Comparison of ENCODE assay signal across 8 cellular contexts in the genomic region with DNA sequence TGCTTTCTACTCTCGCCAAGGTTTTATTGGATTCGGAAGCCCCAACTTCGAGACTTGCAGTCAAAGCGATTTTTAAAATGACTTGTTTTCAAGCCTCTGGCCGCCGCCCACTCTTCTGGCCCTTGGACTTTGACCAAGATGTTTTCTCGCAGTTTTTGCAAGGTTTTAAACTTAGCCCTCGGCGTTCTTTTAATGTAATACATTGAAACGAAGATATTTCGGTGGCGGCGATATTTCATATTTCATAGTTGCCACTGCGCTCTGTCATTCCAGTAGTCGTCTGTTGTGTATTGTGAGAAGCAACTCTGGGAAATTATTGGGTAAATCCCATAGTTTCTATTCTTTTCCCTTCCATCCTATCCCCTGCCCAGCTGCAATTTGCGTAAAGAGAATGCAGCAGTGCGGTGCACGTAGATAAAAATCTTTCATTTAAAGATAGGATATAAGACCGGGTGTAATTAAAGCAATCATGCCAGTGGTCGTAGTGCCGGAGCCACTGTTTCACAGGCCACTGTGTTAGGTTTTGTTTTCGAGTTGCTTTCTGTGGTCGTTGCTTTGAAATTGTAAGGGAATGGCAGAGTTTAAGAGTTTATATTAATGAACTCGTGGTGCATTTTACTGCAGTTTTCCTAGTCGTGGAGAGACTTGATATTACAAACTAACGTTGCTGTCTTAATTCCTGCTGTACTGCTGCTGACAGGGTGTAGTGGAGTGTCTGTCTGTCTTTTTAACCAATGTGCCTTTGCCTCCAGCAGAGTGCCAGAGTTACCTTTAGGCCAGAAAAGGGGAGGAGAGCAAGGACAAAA. TPM values are rescaled to one million over a fixed set of nuclear protein-coding genes. Genes with fewer than 3 reads are reported as not detected.
A peak's percentile ranks its signal among the peaks of the same experiment; 100 is the strongest.
DNase-seq lines count a peak whose midpoint lies in the region; ATAC-seq, FAIRE-seq and TF ChIP-seq lines count a peak whose summit lies in the region.

No MANE protein-coding gene starts in this region.

- H3K36me3 Mint-ChIP-seq in CD8-positive, alpha-beta memory T cell: peaks cover 5 to 42% (median 11%) of the 10 kb centered on the region in 3 donors
- H3K36me3 Mint-ChIP-seq in mesothelial cell of epicardium: peaks cover 7% of the 10 kb centered on the region

- peaks cover 33 to 57% (median 49%) of the 10 kb centered on the region in 3 donors for H3K4me1 Mint-ChIP-seq in CD8-positive, alpha-beta memory T cell
- peaks cover 24% of the 10 kb centered on the region for H3K4me1 Mint-ChIP-seq in mesothelial cell of epicardium

- no peak overlapping the region for H4K5ac ChIP-seq in H1 (ENCODE audit: insufficient read length, low read depth, low read length)

- no peak for TF ChIP-seq EP300 in H1 (IDR thresholded peaks at IDR 0.05; ENCODE audit: borderline replicate concordance in 1 of 2, low read depth in 2 of 2, low read length in 2 of 2)

- H2AFZ ChIP-seq in H1 (ENCODE audit: low read length): no peak overlapping the region

- TF ChIP-seq POLR2A in H1 (IDR thresholded peaks at IDR 0.05; ENCODE audit: control extremely low read depth in 1 of 2, low read depth in 2 of 2, low read length in 2 of 2): no peak
- no peak for TF ChIP-seq POLR2A in vagina (IDR thresholded peaks at IDR 0.05)

- peak; percentile 4 for ATAC-seq in GM19043 (IDR thresholded peaks at IDR 0.05; ENCODE audit: low read depth, unreplicated experiment)
- peak; percentile 27 for ATAC-seq in HG03354 (IDR thresholded peaks at IDR 0.05; ENCODE audit: poor library complexity, severe bottlenecking, unreplicated experiment)

- no peak overlapping the region for H3K56ac ChIP-seq in H1 (replicated peaks; ENCODE audit: insufficient read length, low read depth, low read length)

- CTCF ChIA-PET in CD8-positive, alpha-beta memory T cell (lab: Charles Lee): interaction anchor here (1.1 to 1.5 kb wide), 4 partner anchors 13 to 148 kb away, joined by 3 to 5 read pairs (median 4); no protein-coding TSS in a partner anchor
- CTCF ChIA-PET in H1 (lab: Charles Lee; ENCODE audit: partially characterized antibody): interaction anchor here (1.4 to 2.6 kb wide), 5 partner anchors 14 to 171 kb away, joined by 3 to 7 read pairs (median 5); no protein-coding TSS in a partner anchor

- no peak overlapping the region for H3K18ac ChIP-seq in H1 (ENCODE audit: extremely low read depth, low read length)

- peak overlapping the region; percentile 77 for H3K4me3 ChIP-seq in CD8-positive, alpha-beta memory T cell (ENCODE audit: low read length)
- peak overlapping the region; percentile 73 to 92 (median 84) for H3K4me3 ChIP-seq in H1 (ENCODE audit: extremely low read depth in 1 of 4, insufficient read depth in 2 of 4, low read depth in 3 of 4, low read length in 4 of 4)
- H3K4me3 ChIP-seq in vagina: peak overlapping the region; percentile 72 to 83

- peaks cover 3% of the 10 kb centered on the region for H3K23me2 ChIP-seq in H1 (ENCODE audit: low read depth, low read length)

- H2BK15ac ChIP-seq in H1 (ENCODE audit: low read length): no peak overlapping the region

- H3K4ac ChIP-seq in H1 (replicated peaks; ENCODE audit: insufficient read length, low read depth, low read length): no peak overlapping the region

- H3K36me3 ChIP-seq in CD8-positive, alpha-beta memory T cell (ENCODE audit: insufficient read depth, low read length): no peaks in the 10 kb centered on the region
- H3K36me3 ChIP-seq in H1 (ENCODE audit: control insufficient read depth in 2 of 4, insufficient read depth in 4 of 4, low read length in 3 of 4) (peaks cover 0 to 6% (median 1%) of the 10 kb centered on the region in 4 experiments; a peak in 2 of 8 replicates), vagina (peaks cover 3 to 7% of the 10 kb centered on the region in 2 donors)

- peak overlapping the region; percentile 98 to 99 (median 98) for H3K4me3 Mint-ChIP-seq in CD8-positive, alpha-beta memory T cell
- H3K4me3 Mint-ChIP-seq in mesothelial cell of epicardium: peak overlapping the region; percentile 96

- H2BK120ac ChIP-seq in H1 (replicated peaks; ENCODE audit: low read depth, low read length): no peak overlapping the region

- TF ChIP-seq CTCF in H1 (IDR thresholded peaks at IDR 0.05; ENCODE audit: control extremely low read depth in 1 of 3, insufficient read depth in 1 of 3, low read depth in 1 of 3, low read length in 3 of 3): no peak
- no peak for TF ChIP-seq CTCF in mesothelial cell of epicardium (IDR thresholded peaks at IDR 0.05; ENCODE audit: unreplicated experiment)
- TF ChIP-seq CTCF in vagina (IDR thresholded peaks at IDR 0.05): no peak

- 8% methylated on average over 26 of the region's 26 CpGs; no CpG with 5 or more reads in 1 of the 2 experiments for WGBS in H1 (ENCODE audit: extremely low coverage in 1 of 2, insufficient coverage in 1 of 2, insufficient read length in 1 of 2, insufficient replicate concordance in 2 of 2, low coverage in 1 of 2, low lambda C conversion rate in 2 of 2, missing lambda C conversion rate in 1 of 2), 2 experiments

- H2BK12ac ChIP-seq in H1 (ENCODE audit: low read depth, low read length): no peak overlapping the region

- in situ Hi-C loops in SK-MEL-5 (cut with HindIII; ENCODE audit: low pct_unique_long_range_greater_than_20kb, low sequenced_read_pairs): no loop called here

- no peaks in the 10 kb centered on the region for H3K9me3 ChIP-seq in CD8-positive, alpha-beta memory T cell (ENCODE audit: low read length)
- H3K9me3 ChIP-seq in H1 (ENCODE audit: insufficient read depth in 2 of 2, low read depth in 1 of 2, low read length in 1 of 2) (no peaks in the 10 kb centered on the region), vagina (no peaks in the 10 kb centered on the region)

- POLR2A ChIA-PET in CD8-positive, alpha-beta memory T cell (lab: Charles Lee): interaction anchor here (0.6 to 1.1 kb wide), 2 partner anchors 9 to 104 kb away, joined by 5 read pairs; no protein-coding TSS in a partner anchor
- POLR2A ChIA-PET in H1 (lab: Charles Lee; ENCODE audit: partially characterized antibody): no interaction called here

- H2BK5ac ChIP-seq in H1 (ENCODE audit: low read depth, low read length): no peak overlapping the region

- H3K27ac Mint-ChIP-seq in CD8-positive, alpha-beta memory T cell: peak overlapping the region; percentile 99 to 100 (median 100)
- H3K27ac Mint-ChIP-seq in mesothelial cell of epicardium: peak overlapping the region; percentile 99

- no peaks in the 10 kb centered on the region for H3K27me3 ChIP-seq in CD8-positive, alpha-beta memory T cell (ENCODE audit: insufficient read depth, low read length, poor library complexity, severe bottlenecking)
- H3K27me3 ChIP-seq in H1 (replicated peaks in 1 of 4; ENCODE audit: control insufficient read depth in 3 of 4, extremely low read depth in 1 of 4, insufficient read depth in 3 of 4, low read length in 3 of 4) (no peaks in the 10 kb centered on the region), vagina (no peaks in the 10 kb centered on the region)

- peak overlapping the region; percentile 75 to 87 (median 78) for H3K9ac ChIP-seq in H1 (replicated peaks in 1 of 4; ENCODE audit: extremely low read depth in 1 of 4, low read depth in 3 of 4, low read length in 3 of 4)

- no peaks in the 10 kb centered on the region for H3K79me1 ChIP-seq in H1 (ENCODE audit: low read depth, low read length)

- peak overlapping the region; percentile 89; the same call in 1 of the 2 replicates for H4K8ac ChIP-seq in H1 (ENCODE audit: extremely low read depth, insufficient read depth, low read length)

- peak overlapping the region; percentile 78 to 99 for H3K4me2 ChIP-seq in H1 (ENCODE audit: insufficient read depth in 1 of 2, low read depth in 2 of 2, low read length in 2 of 2)

- H3K27me3 Mint-ChIP-seq in CD8-positive, alpha-beta memory T cell: peaks cover 0 to 3% of the 10 kb centered on the region in 2 donors
- H3K27me3 Mint-ChIP-seq in mesothelial cell of epicardium (ENCODE audit: low read depth): no peaks in the 10 kb centered on the region

- intact Hi-C loops in vagina (cut with DNase I): loop anchor here (5.0 to 10.0 kb wide), 2 partner anchors 53 to 105 kb away; partner anchors contain the start of gene TMEM123

- H3K14ac ChIP-seq in H1 (ENCODE audit: insufficient read length): no peak overlapping the region

- peaks cover 7 to 21% of the 10 kb centered on the region in 2 experiments for H3K79me2 ChIP-seq in H1 (ENCODE audit: control insufficient read depth in 1 of 2, insufficient read depth in 2 of 2, low read length in 2 of 2)

- no peak overlapping the region for H4K91ac ChIP-seq in H1 (replicated peaks; ENCODE audit: insufficient read length, low read length)

- H3K23ac ChIP-seq in H1 (ENCODE audit: insufficient read length): no peak overlapping the region

- peak; percentile 19 for FAIRE-seq in H1 (lab: Jason Lieb, UNC)

- no peak overlapping the region for H2BK20ac ChIP-seq in H1 (ENCODE audit: low read length)

- no peaks in the 10 kb centered on the region for H4K20me1 ChIP-seq in H1 (replicated peaks in 1 of 2; ENCODE audit: control insufficient read depth in 1 of 2, insufficient read depth in 2 of 2, low read length in 2 of 2)

- H2AK5ac ChIP-seq in H1 (ENCODE audit: low read depth, low read length): no peak overlapping the region

- TF ChIP-seq RAD21 in H1 (IDR thresholded peaks at IDR 0.05 in 1 of 2, conservative IDR thresholded peaks at IDR 0.05 in 1 of 2; ENCODE audit: low read depth in 2 of 2, low read length in 2 of 2): no peak

- H3K4me1 ChIP-seq in CD8-positive, alpha-beta memory T cell (ENCODE audit: insufficient read depth, low read length): peaks cover 22% of the 10 kb centered on the region
- H3K4me1 ChIP-seq in H1 (replicated peaks in 1 of 4; ENCODE audit: control insufficient read depth in 3 of 4, insufficient read depth in 4 of 4, low read length in 3 of 4): peaks cover 0 to 4% (median 1%) of the 10 kb centered on the region in 4 experiments; a peak in 2 of 7 replicates
- peaks cover 37% of the 10 kb centered on the region for H3K4me1 ChIP-seq in vagina

- DNase-seq in CD8-positive, alpha-beta memory T cell: peak in 3 of 5 donors; percentile 12 to 43 (median 29)
- DNase-seq in SK-MEL-5 (ENCODE audit: low read depth, low spot score): peak; percentile 33
- DNase-seq in H1 (ENCODE audit: low read depth in 1 of 2, low spot score in 2 of 2): no peak
- DNase-seq in mesothelial cell of epicardium (ENCODE audit: low spot score in 2 of 2, unreplicated experiment in 2 of 2): no peak
- DNase-seq in vagina (ENCODE audit: extremely low spot score in 2 of 2): no peak
- DNase-seq in NK-92 (lab: John Stamatoyannopoulos, UW; ENCODE audit: unreplicated experiment): no peak

- no peaks in the 10 kb centered on the region for H3K9me3 Mint-ChIP-seq in CD8-positive, alpha-beta memory T cell
- H3K9me3 Mint-ChIP-seq in mesothelial cell of epicardium: no peaks in the 10 kb centered on the region

- peak overlapping the region; percentile 93 for H3K27ac ChIP-seq in CD8-positive, alpha-beta memory T cell (ENCODE audit: low read depth, low read length)
- H3K27ac ChIP-seq in H1 (ENCODE audit: low read depth, low read length) (peak overlapping the region; percentile 71; the same call in 1 of the 2 replicates), vagina (peak overlapping the region; percentile 98)

RNA-seq across cellular contexts. Expression of gene BIRC2, which starts 0.7 kb away (rescaled TPM):
- 10 to 100 TPM; 40.3 to 42.8 TPM for total RNA-seq in CD8-positive, alpha-beta memory T cell
- polyA plus RNA-seq in CD8-positive, alpha-beta memory T cell: 35.2 TPM
- total RNA-seq in SK-MEL-5 (2014; rRNA removed; shearing (Covaris generic)): 32.3 and 32.6 TPM in 2 replicates
- 25.8 and 30.5 TPM in 2 replicates for polyA plus RNA-seq in SK-MEL-5 (2015; cell fraction: cytosol; rRNA removed)
- polyA plus RNA-seq in SK-MEL-5 (2015; cell fraction: nucleus; rRNA removed): 83.2 and 107 TPM in 2 replicates
- 22.3 and 24.7 TPM in 2 replicates for total RNA-seq in H1 (2021; fragmentation: NEBNext Ultra II Directional; extraction: Animal tissue kit (Norgen Biotek cat#: 25700))
- polyA plus RNA-seq in H1 (2011; rRNA removed): 12.4 and 18.4 TPM in 2 replicates
- polyA plus RNA-seq in H1 (2011; cell fraction: cytosol; rRNA removed): 16.2 TPM
- 12.5 TPM for polyA plus RNA-seq in H1 (2011; cell fraction: nucleus; rRNA removed)
- polyA plus RNA-seq in H1 (2012, experiment 1 of 2): 12.4 to 23.2 TPM (median 15.9 TPM) in 4 replicates
- 0.76 TPM for polyA plus RNA-seq in H1 (2012, experiment 2 of 2)
- polyA plus RNA-seq in H1 (2013, experiment 1 of 2): 17.7 TPM
- 17.6 TPM for polyA plus RNA-seq in H1 (2013, experiment 2 of 2)
- 24.9 and 44.4 TPM in 2 replicates for polyA minus RNA-seq in H1 (2011; rRNA and poly(A)+ RNA removed)
- 8.4 TPM for polyA minus RNA-seq in H1 (2011; cell fraction: cytosol; rRNA and poly(A)+ RNA removed)
- polyA minus RNA-seq in H1 (2011; cell fraction: nucleus; rRNA and poly(A)+ RNA removed): 45.5 TPM
- total RNA-seq in mesothelial cell of epicardium (39.8 to 42.8 TPM (median 42.7 TPM) in 3 replicates), vagina (52.1 TPM)

RNA-seq across cellular contexts. Expression of gene BIRC3, which starts 30.4 kb away (rescaled TPM):
- 100 to 1,000 TPM; 191 to 199 TPM for total RNA-seq in CD8-positive, alpha-beta memory T cell
- polyA plus RNA-seq in CD8-positive, alpha-beta memory T cell: 36.7 TPM
- 0.08 and 0.13 TPM in 2 replicates for total RNA-seq in SK-MEL-5 (2014; rRNA removed; shearing (Covaris generic))
- 0.51 and 2.2 TPM in 2 replicates for polyA plus RNA-seq in SK-MEL-5 (2015; cell fraction: cytosol; rRNA removed)
- polyA plus RNA-seq in SK-MEL-5 (2015; cell fraction: nucleus; rRNA removed): 1.1 TPM in 2 replicates
- total RNA-seq in H1 (2021; fragmentation: NEBNext Ultra II Directional; extraction: Animal tissue kit (Norgen Biotek cat#: 25700)): 0.15 and 0.20 TPM in 2 replicates
- 0.02 and 0.08 TPM in 2 replicates for polyA plus RNA-seq in H1 (2011; rRNA removed)
- 0.08 TPM for polyA plus RNA-seq in H1 (2011; cell fraction: cytosol; rRNA removed)
- polyA plus RNA-seq in H1 (2011; cell fraction: nucleus; rRNA removed): 0.06 TPM
- 0.04 to 0.40 TPM (median 0.11 TPM) in 3 of 4 replicates, not detected in the other for polyA plus RNA-seq in H1 (2012, experiment 1 of 2)
- not detected for polyA plus RNA-seq in H1 (2012, experiment 2 of 2)
- polyA plus RNA-seq in H1 (2013, experiment 1 of 2): 0.08 TPM
- polyA plus RNA-seq in H1 (2013, experiment 2 of 2): 0.06 TPM
- 0.13 and 0.15 TPM in 2 replicates for polyA minus RNA-seq in H1 (2011; rRNA and poly(A)+ RNA removed)
- polyA minus RNA-seq in H1 (2011; cell fraction: cytosol; rRNA and poly(A)+ RNA removed): not detected
- polyA minus RNA-seq in H1 (2011; cell fraction: nucleus; rRNA and poly(A)+ RNA removed): 0.20 TPM
- 1.4 to 2.2 TPM (median 1.8 TPM) in 3 replicates for total RNA-seq in mesothelial cell of epicardium
- 7.1 TPM for total RNA-seq in vagina

Comparison
In these comparisons a context has a peak if more than half of its experiments do, and no peak if none do; other contexts are left out.
1. DNase-seq: peak in CD8-positive, alpha-beta memory T cell (3 of 5) and SK-MEL-5 (single experiment); none in H1 (0 of 2), mesothelial cell of epicardium (0 of 2), vagina (0 of 2) and NK-92 (single experiment).
2. RNA of gene BIRC3, which starts 30.4 kb away (total RNA-seq): 191 to 199 TPM in CD8-positive, alpha-beta memory T cell; 7.1 TPM in vagina (single experiment), 1.4 to 2.2 TPM in mesothelial cell of epicardium, 0.15 to 0.20 TPM in H1 and 0.08 to 0.13 TPM in SK-MEL-5; every median in the first group is over 10 times any median in the second.
3. Peak in every context shown above with its lines, with median percentiles within 50 percentile points of each other: H3K27ac ChIP-seq and H3K4me3 ChIP-seq.